ENCODE assay signal across 33 cellular contexts in genomic region chr7:19744075-19744474, GRCh38. TPM values are rescaled to one million over a fixed set of nuclear protein-coding genes. Genes with fewer than 3 reads are reported as not detected.
"Had no signal": no experiment of that assay in that cellular context is flagged by ENCODE, and none has a peak within 500 bp of the region (broad histone marks: within the 10 kb centered on the region; RNA-seq: fewer than 3 reads in every experiment).

No MANE protein-coding gene starts in this region.

- H3K27me3 Mint-ChIP-seq: dendritic cell treated with granulocyte-macrophage colony-stimulating factor and Interleukin-4, amounts not matched to agents 40 ng/mL and 50 ng/mL, for 4 days had no signal

- H3K27ac Mint-ChIP-seq: dendritic cell treated with granulocyte-macrophage colony-stimulating factor and Interleukin-4, amounts not matched to agents 40 ng/mL and 50 ng/mL, for 4 days; effector memory CD8-positive, alpha-beta T cell; endodermal cell; mesothelial cell of epicardium had no signal

- FAIRE-seq: endometrium, keratinocyte had no signal

- H3K9me3 Mint-ChIP-seq: dendritic cell treated with granulocyte-macrophage colony-stimulating factor and Interleukin-4, amounts not matched to agents 40 ng/mL and 50 ng/mL, for 4 days; effector memory CD8-positive, alpha-beta T cell; endodermal cell; mesothelial cell of epicardium had no signal

- H3K27me3 ChIP-seq: colonic mucosa, esophagus squamous epithelium, gastrocnemius medialis, left lung had no signal

- H3K4me1 ChIP-seq: colonic mucosa, esophagus squamous epithelium, gastrocnemius medialis, heart right ventricle, left lung, lower lobe of right lung had no signal

- H3K4me3 Mint-ChIP-seq: dendritic cell treated with granulocyte-macrophage colony-stimulating factor and Interleukin-4, amounts not matched to agents 40 ng/mL and 50 ng/mL, for 4 days; effector memory CD8-positive, alpha-beta T cell; endodermal cell; mesothelial cell of epicardium had no signal

- H3K36me3 ChIP-seq: colonic mucosa, esophagus squamous epithelium, gastrocnemius medialis, heart right ventricle, left lung, lower lobe of right lung had no signal

- H3K36me3 Mint-ChIP-seq: mesothelial cell of epicardium had no signal

- DNase-seq: colonic mucosa; cortex of kidney; effector CD8-positive, alpha-beta T cell; effector memory CD8-positive, alpha-beta T cell; endodermal cell; erythroblast; esophagus squamous epithelium; foreskin fibroblast; foreskin melanocyte; gastrocnemius medialis; glutamatergic neuron; head of caudate nucleus; heart right ventricle; hippocampal formation; left cardiac atrium; left lung; left ventricle myocardium superior; lower lobe of right lung; mesenchymal stem cell; mucosa of descending colon had no signal

- H3K4me3 ChIP-seq: colonic mucosa, esophagus squamous epithelium, gastrocnemius medialis, heart right ventricle, left lung, lower lobe of right lung, mucosa of descending colon had no signal

- H3K4me1 Mint-ChIP-seq: endodermal cell, mesothelial cell of epicardium had no signal

- H3K9me3 ChIP-seq: colonic mucosa, esophagus squamous epithelium, gastrocnemius medialis, heart right ventricle, left lung, lower lobe of right lung, mucosa of descending colon had no signal

- H3K27ac ChIP-seq: colonic mucosa, epithelial cell of prostate, esophagus squamous epithelium, gastrocnemius medialis, heart right ventricle, left lung, lower lobe of right lung had no signal

- ATAC-seq: effector memory CD8-positive, alpha-beta T cell; esophagus mucosa; gastrocnemius medialis; heart right ventricle; left cardiac atrium; left lung; left ventricle myocardium superior; lower lobe of right lung; mucosa of descending colon had no signal

RNA-seq across cellular contexts. Expression of gene TMEM196, which starts 29.3 kb away (rescaled TPM):
- total RNA-seq: chondrocyte, colonic mucosa, dermis microvascular lymphatic vessel endothelial cell, endodermal cell, esophagus mucosa, esophagus squamous epithelium, gastrocnemius medialis, glomerular endothelial cell, heart right ventricle, kidney epithelial cell, left cardiac atrium, left lung, left ventricle myocardium superior, lower leg skin, lower lobe of right lung, lung microvascular endothelial cell, mesothelial cell of epicardium, myocyte had no signal
- polyA plus RNA-seq: heart right ventricle, keratinocyte had no signal
